10 cellular contexts compared by ENCODE assay signal in genomic region chr15:90064931-90065681, GRCh38. TPM values are rescaled to one million over a fixed set of nuclear protein-coding genes. Genes with fewer than 3 reads are reported as not detected.
DNase-seq lines count a peak whose midpoint lies in the region; TF ChIP-seq lines count a peak whose summit lies in the region.
"Had no signal": no experiment of that assay in that cellular context is flagged by ENCODE, and none has a peak within 500 bp of the region (broad histone marks: within the 10 kb centered on the region; RNA-seq: fewer than 3 reads in every experiment).

No MANE protein-coding gene starts in this region.

- in situ Hi-C loops in transverse colon (cut with MboI; ENCODE audit: low pct_ligation_motif_present in 1 of 4, low pct_unique_long_range_greater_than_20kb in 1 of 4, low sequenced_read_pairs in 3 of 4) = no loop called here

- H3K4me3 ChIP-seq in Peyer's patch (no peak overlapping the region), transverse colon (no peak overlapping the region)

- H3K4me1 ChIP-seq in Peyer's patch = peaks cover 4 to 54% (median 19%) of the 10 kb centered on the region in 4 donors
- H3K4me1 ChIP-seq in transverse colon = peaks cover 29 to 57% (median 38%) of the 10 kb centered on the region in 4 donors

- TF ChIP-seq EP300 in transverse colon (IDR thresholded peaks at IDR 0.05; ENCODE audit: low read depth) = no peak

- H3K27ac Mint-ChIP-seq in endothelial cell (ENCODE audit: unreplicated experiment) = peak overlapping the region; percentile 68

- intact Hi-C loops in transverse colon (cut with DNase I; ENCODE audit: low total_unique reads) = no loop called here

- H3K27me3 ChIP-seq in Peyer's patch (no peaks in the 10 kb centered on the region), transverse colon (no peaks in the 10 kb centered on the region)

- H3K4me1 Mint-ChIP-seq in endothelial cell (ENCODE audit: unreplicated experiment) = peaks cover 49% of the 10 kb centered on the region

- no peak overlapping the region for H3K4me3 Mint-ChIP-seq in endothelial cell (ENCODE audit: unreplicated experiment)
- H3K4me3 Mint-ChIP-seq: immature natural killer cell had no signal

- WGBS in transverse colon (ENCODE audit: low coverage in 1 of 2), 2 donors = 68% methylated on average over 25 of the region's 30 CpGs; no CpG with 5 or more reads in 1 of the 2 donors

- TF ChIP-seq CTCF in Peyer's patch (IDR thresholded peaks at IDR 0.05) = no peak
- no peak for TF ChIP-seq CTCF in endothelial cell (IDR thresholded peaks at IDR 0.05; ENCODE audit: unreplicated experiment)
- no peak for TF ChIP-seq CTCF in transverse colon (IDR thresholded peaks at IDR 0.05)

- H3K9me3 ChIP-seq in Peyer's patch (no peaks in the 10 kb centered on the region), transverse colon (no peaks in the 10 kb centered on the region)

- DNase-seq in Peyer's patch (peak in 1 of 3 donors; percentile 54), endothelial cell (ENCODE audit: low spot score) (peak; percentile 75), mucosa of gallbladder (ENCODE audit: low spot score) (peak; percentile 46), transverse colon (no peak), KG1 (lab: John Stamatoyannopoulos, UW) (no peak), putamen (ENCODE audit: low spot score) (no peak), NCI-H748 (lab: John Stamatoyannopoulos, UW; ENCODE audit: unreplicated experiment) (no peak)
- DNase-seq: immature natural killer cell, NCI-H1105, SIG-M5 had no signal

- H3K27me3 Mint-ChIP-seq in endothelial cell (ENCODE audit: unreplicated experiment) = peaks cover 13% of the 10 kb centered on the region

- H3K36me3 Mint-ChIP-seq in endothelial cell (ENCODE audit: low read depth, unreplicated experiment) = peaks cover 16% of the 10 kb centered on the region

- H3K36me3 ChIP-seq in Peyer's patch (peaks cover 0 to 15% (median 0%) of the 10 kb centered on the region in 3 donors), transverse colon (peaks cover 0 to 8% (median 3%) of the 10 kb centered on the region in 4 donors)

- H3K9me3 Mint-ChIP-seq in endothelial cell (ENCODE audit: unreplicated experiment) = no peaks in the 10 kb centered on the region
- H3K9me3 Mint-ChIP-seq: immature natural killer cell had no signal

- H3K27ac ChIP-seq in Peyer's patch (peak overlapping the region; percentile 46 to 83 (median 68)), transverse colon (peak overlapping the region; percentile 71 to 86 (median 81))

- no peak for TF ChIP-seq POLR2A in Peyer's patch (IDR thresholded peaks at IDR 0.05)
- no peak for TF ChIP-seq POLR2A in transverse colon (IDR thresholded peaks at IDR 0.05)

RNA-seq across cellular contexts. Expression of gene IDH2, which starts 37.2 kb away (rescaled TPM):
- 100 to 1,000 TPM in 3 of 4 donors, 10 to 100 TPM in 1; 89.9 to 184 (median 119) TPM for total RNA-seq in Peyer's patch
- total RNA-seq in endothelial cell (ENCODE audit: unreplicated experiment) = 133 TPM
- 73.2 TPM for total RNA-seq in mucosa of gallbladder
- total RNA-seq in transverse colon = 100 to 1,000 TPM in 1 of 4 donors, 10 to 100 TPM in 3; 19.1 to 101 (median 85.1) TPM

Comparison
In these comparisons a context has a peak if more than half of its experiments do, and no peak if none do; other contexts are left out.
1. DNase-seq: peak in endothelial cell (single experiment) and mucosa of gallbladder (single experiment); none in transverse colon (single experiment), KG1 (single experiment), putamen (single experiment) and NCI-H748 (single experiment).